17 cellular contexts compared by ENCODE assay signal in genomic region chr17:74215332-74215727, GRCh38. TPM values are rescaled to one million over a fixed set of nuclear protein-coding genes. Genes with fewer than 3 reads are reported as not detected.
DNase-seq lines count a peak whose midpoint lies in the region; ATAC-seq, FAIRE-seq and TF ChIP-seq lines count a peak whose summit lies in the region.
"Had no signal": no experiment of that assay in that cellular context is flagged by ENCODE, and none has a peak within 500 bp of the region (broad histone marks: within the 10 kb centered on the region; RNA-seq: fewer than 3 reads in every experiment).

No MANE protein-coding gene starts in this region.

- intact Hi-C loops in CD8-positive, alpha-beta T cell (cut with DNase I, micrococcal nuclease) = loop anchor here in 1 of 2 experiments (10.0 kb wide), 1 partner anchor 659 kb away; the partner anchor contains the start of gene FDXR
- intact Hi-C loops in activated CD4-positive, alpha-beta memory T cell treated with anti-CD3 and anti-CD28 coated beads for 36 hours (cut with micrococcal nuclease) = loop anchor here (10.0 kb wide), 1 partner anchor 529 kb away; the partner anchor contains the start of gene NHERF1
- intact Hi-C loops in Right ventricle myocardium superior (cut with DNase I) = no loop called here
- intact Hi-C loops in HepG2 (cut with micrococcal nuclease; ENCODE audit: unreplicated experiment) = no loop called here

- TF ChIP-seq POLR2A in HepG2 (IDR thresholded peaks at IDR 0.05; ENCODE audit: insufficient read depth in 1 of 2, low read depth in 2 of 2, low read length in 2 of 2) = no peak

- H3K27ac ChIP-seq in CD8-positive, alpha-beta T cell (ENCODE audit: low read depth, low read length) = no peak overlapping the region
- H3K27ac ChIP-seq in H9 (ENCODE audit: insufficient read length, low read depth, low read length) (no peak overlapping the region), HepG2 (ENCODE audit: extremely low read length, insufficient read depth, low read length) (no peak overlapping the region), endodermal cell (ENCODE audit: low read depth, low read length) (no peak overlapping the region)
- H3K27ac ChIP-seq: KMS-11, SJSA1 had no signal

- no peak overlapping the region for H2BK15ac ChIP-seq in H9 (ENCODE audit: low read depth, low read length)

- H3K79me2 ChIP-seq in H9 (ENCODE audit: insufficient read depth, low read length) (no peaks in the 10 kb centered on the region), HepG2 (ENCODE audit: insufficient read depth, low read length) (no peaks in the 10 kb centered on the region)

- no peak overlapping the region for H2BK120ac ChIP-seq in H9 (ENCODE audit: low read depth, low read length, poor library complexity, severe bottlenecking)

- no peak for TF ChIP-seq CTCF in CD8-positive, alpha-beta T cell (IDR thresholded peaks at IDR 0.05)
- no peak for TF ChIP-seq CTCF in H9 (conservative IDR thresholded peaks at IDR 0.05)
- no peak for TF ChIP-seq CTCF in HepG2 (CRISPR knock-in tag; IDR thresholded peaks at IDR 0.05)
- TF ChIP-seq CTCF in endodermal cell (conservative IDR thresholded peaks at IDR 0.05) = no peak

- H4K20me1 ChIP-seq in H9 (ENCODE audit: control insufficient read depth, insufficient read depth, insufficient read length) (no peaks in the 10 kb centered on the region), HepG2 (ENCODE audit: insufficient read depth, low read length) (peaks cover 9% of the 10 kb centered on the region; the same call in 1 of the 2 replicates)

- H2BK20ac ChIP-seq in H9 (ENCODE audit: low read depth, low read length, poor library complexity, severe bottlenecking) = no peak overlapping the region

- no peak overlapping the region for H3K18ac ChIP-seq in H9 (ENCODE audit: insufficient read length, low read depth, low read length)

- H3K4me3 ChIP-seq in CD8-positive, alpha-beta T cell (ENCODE audit: low read depth, low read length) = peak overlapping the region; percentile 12
- no peak overlapping the region for H3K4me3 ChIP-seq in HepG2 (replicated peaks in 1 of 3; ENCODE audit: insufficient read depth in 1 of 3, low read depth in 2 of 3, low read length in 3 of 3)
- H3K4me3 ChIP-seq in endodermal cell (ENCODE audit: low read length) = no peak overlapping the region
- H3K4me3 ChIP-seq: SJSA1 had no signal

- no CpG with 5 or more reads among the region's 6 CpGs for WGBS in H9 (ENCODE audit: extremely low coverage, insufficient read length, low lambda C conversion rate)
- WGBS in HepG2 (ENCODE audit: low lambda C conversion rate) = 77% methylated on average over 4 of the region's 6 CpGs
- 96% methylated on average over 6 of the region's 6 CpGs; no CpG with 5 or more reads in 1 of the 2 experiments for WGBS in endodermal cell (ENCODE audit: insufficient coverage in 1 of 2, insufficient read length in 1 of 2), 2 experiments

- BruUV-seq in HepG2 (replicated peaks; lab: Mats Ljungman, UMichigan) = no TSS peak

- TF ChIP-seq RAD21 in HepG2 (CRISPR knock-in tag; IDR thresholded peaks at IDR 0.05) = no peak

- TF ChIP-seq EP300 in HepG2 (IDR thresholded peaks at IDR 0.05; ENCODE audit: low read depth in 2 of 2, low read length in 2 of 2) (no peak), HepG2 (CRISPR knock-in tag; IDR thresholded peaks at IDR 0.05; ENCODE audit: borderline replicate concordance) (no peak)

- H3K79me1 ChIP-seq in H9 (ENCODE audit: insufficient read depth, low read depth, low read length, poor library complexity, severe bottlenecking) = no peaks in the 10 kb centered on the region

- no peak overlapping the region for H3T11ph ChIP-seq in H9 (ENCODE audit: low read length)

- H3K9me3 ChIP-seq in CD8-positive, alpha-beta T cell (ENCODE audit: low read length) = no peaks in the 10 kb centered on the region
- H3K9me3 ChIP-seq in H9 (ENCODE audit: control insufficient read depth, low read depth, low read length) = no peaks in the 10 kb centered on the region
- H3K9me3 ChIP-seq in HepG2 (ENCODE audit: low read length) = no peaks in the 10 kb centered on the region
- no peaks in the 10 kb centered on the region for H3K9me3 ChIP-seq in endodermal cell (ENCODE audit: control insufficient read depth, low read length)
- H3K9me3 ChIP-seq: SJSA1 had no signal

- FAIRE-seq in HepG2 (lab: Jason Lieb, UNC) = no peak

- H2BK12ac ChIP-seq in H9 (ENCODE audit: insufficient read length, low read depth, low read length) = no peak overlapping the region

- no peak overlapping the region for H3K56ac ChIP-seq in H9 (ENCODE audit: insufficient read length, low read depth, low read length)

- H3K27ac Mint-ChIP-seq in CD8-positive, alpha-beta T cell = no peak overlapping the region
- no peak overlapping the region for H3K27ac Mint-ChIP-seq in activated CD4-positive, alpha-beta memory T cell treated with anti-CD3 and anti-CD28 coated beads for 36 hours
- H3K27ac Mint-ChIP-seq in H9 (no peak overlapping the region), endodermal cell (no peak overlapping the region)
- H3K27ac Mint-ChIP-seq: activated CD8-positive, alpha-beta T cell treated with anti-CD3 and anti-CD28 coated beads, Interleukin-2, amount 10 ng/mL, durations not matched to agents 7 days and 5 days; HFFc6 had no signal

- in situ Hi-C loops in HepG2 (cut with HindIII; ENCODE audit: extremely low pct_ligation_motif_present, low pct_unique_long_range_greater_than_20kb) = no loop called here

- no peaks in the 10 kb centered on the region for H3K9me3 Mint-ChIP-seq in CD8-positive, alpha-beta T cell
- no peaks in the 10 kb centered on the region for H3K9me3 Mint-ChIP-seq in activated CD4-positive, alpha-beta memory T cell treated with anti-CD3 and anti-CD28 coated beads for 36 hours
- H3K9me3 Mint-ChIP-seq in H9 (no peaks in the 10 kb centered on the region), endodermal cell (no peaks in the 10 kb centered on the region)
- H3K9me3 Mint-ChIP-seq: HFFc6 had no signal

- peaks cover 37% of the 10 kb centered on the region for H3K4me1 ChIP-seq in CD8-positive, alpha-beta T cell (ENCODE audit: insufficient read depth, low read length)
- H3K4me1 ChIP-seq in H9 (ENCODE audit: insufficient read depth, low read length) (peaks cover 8% of the 10 kb centered on the region; the same call in 1 of the 2 replicates), HepG2 (ENCODE audit: insufficient read depth, low read length) (peaks cover 48% of the 10 kb centered on the region), endodermal cell (ENCODE audit: control insufficient read depth, insufficient read depth, low read length) (peaks cover 11% of the 10 kb centered on the region)

- DNase-seq in CD8-positive, alpha-beta T cell = no peak
- DNase-seq in activated CD4-positive, alpha-beta memory T cell treated with anti-CD3 and anti-CD28 coated beads for 36 hours = peak; percentile 34
- DNase-seq in Right ventricle myocardium superior (peak; percentile 65), occipital lobe (lab: John Stamatoyannopoulos, UW) (peak; percentile 15), H9 (no peak), HepG2 (ENCODE audit: low spot score) (no peak), endodermal cell (no peak)
- DNase-seq: activated CD8-positive, alpha-beta T cell treated with anti-CD3 and anti-CD28 coated beads, Interleukin-2, amount 10 ng/mL, durations not matched to agents 7 days and 5 days; activated effector memory CD4-positive, alpha-beta T cell treated with anti-CD3 and anti-CD28 coated beads, Interleukin-2, amount 50 U/mL, for 16 hours; effector memory CD4-positive, alpha-beta T cell; HFFc6; NCI-H1417 treated with DMSO at 0.1 percent for 48 hours; NCI-H2227 treated with DMSO at 0.1 percent for 48 hours; stimulated activated naive CD4-positive, alpha-beta T cell treated with Interleukin-2 at 50 U/mL for 16 hours had no signal

- no peak for ATAC-seq in CD8-positive, alpha-beta T cell
- peak; percentile 38 for ATAC-seq in Right ventricle myocardium superior (ENCODE audit: poor library complexity)
- ATAC-seq in HepG2 = no peak
- ATAC-seq: activated CD8-positive, alpha-beta T cell treated with anti-CD3 and anti-CD28 coated beads, Interleukin-2, amount 10 ng/mL, durations not matched to agents 7 days and 5 days had no signal

- H3K4me1 Mint-ChIP-seq in CD8-positive, alpha-beta T cell (ENCODE audit: low read depth) = peaks cover 32% of the 10 kb centered on the region
- peaks cover 51% of the 10 kb centered on the region for H3K4me1 Mint-ChIP-seq in activated CD4-positive, alpha-beta memory T cell treated with anti-CD3 and anti-CD28 coated beads for 36 hours (ENCODE audit: low read depth)
- H3K4me1 Mint-ChIP-seq in H9 = peaks cover 33 to 42% of the 10 kb centered on the region in 2 experiments
- peaks cover 28% of the 10 kb centered on the region for H3K4me1 Mint-ChIP-seq in endodermal cell

- H4K8ac ChIP-seq in H9 (replicated peaks; ENCODE audit: insufficient read length, low read depth, low read length) = no peak overlapping the region

- POLR2A ChIA-PET in CD8-positive, alpha-beta T cell (lab: Charles Lee) = no interaction called here
- POLR2A ChIA-PET in activated CD4-positive, alpha-beta memory T cell treated with anti-CD3 and anti-CD28 coated beads for 36 hours (lab: Charles Lee) = no interaction called here
- POLR2A ChIA-PET in HepG2 (lab: Yijun Ruan, JAX) = no interaction called here

- H3K4ac ChIP-seq in H9 (ENCODE audit: low read depth, low read length) = no peak overlapping the region

- H4K91ac ChIP-seq in H9 (ENCODE audit: insufficient read length, low read depth, low read length) = no peak overlapping the region

- CTCF ChIA-PET in CD8-positive, alpha-beta T cell (lab: Charles Lee) = interaction anchor here (0.7 kb wide), 1 partner anchor 22 kb away, joined by 3 read pairs; no protein-coding TSS in a partner anchor
- CTCF ChIA-PET in activated CD4-positive, alpha-beta memory T cell treated with anti-CD3 and anti-CD28 coated beads for 36 hours (lab: Charles Lee) = interaction anchor here (0.6 to 0.9 kb wide), 2 partner anchors 11 to 69 kb away, joined by 3 read pairs; no protein-coding TSS in a partner anchor
- CTCF ChIA-PET in HepG2 (lab: Yijun Ruan, JAX; ENCODE audit: low intra/inter-chr PET ratio, low total read pairs) = no interaction called here

- peaks cover under 1% of the 10 kb centered on the region for H3K36me3 ChIP-seq in CD8-positive, alpha-beta T cell (ENCODE audit: insufficient read depth, low read length)
- peaks cover 2 to 7% of the 10 kb centered on the region in 2 experiments; a peak in 2 of 5 replicates for H3K36me3 ChIP-seq in HepG2 (replicated peaks in 1 of 2; ENCODE audit: control insufficient read depth in 1 of 2, insufficient read depth in 2 of 2, low read length in 2 of 2)
- peaks cover 8% of the 10 kb centered on the region for H3K36me3 ChIP-seq in endodermal cell (ENCODE audit: control insufficient read depth, insufficient read depth, low read length)

- no peak overlapping the region for H3K4me2 ChIP-seq in H9 (ENCODE audit: insufficient read depth, insufficient read length, low read length)
- no peak overlapping the region for H3K4me2 ChIP-seq in HepG2 (ENCODE audit: low read depth, low read length)

- H3K23ac ChIP-seq in H9 (ENCODE audit: insufficient read length, low read depth, low read length) = no peak overlapping the region

- H3K9ac ChIP-seq in H9 (ENCODE audit: extremely low read depth, insufficient read length, low read length) (no peak overlapping the region), HepG2 (ENCODE audit: insufficient read depth, low read depth, low read length) (no peak overlapping the region), endodermal cell (ENCODE audit: extremely low read depth, low read length, poor library complexity, severe bottlenecking) (no peak overlapping the region)
- H3K9ac ChIP-seq: KMS-11 had no signal

- H2AK5ac ChIP-seq in H9 (ENCODE audit: insufficient read length, low read length) = no peak overlapping the region

- H3K27me3 ChIP-seq in CD8-positive, alpha-beta T cell (ENCODE audit: insufficient read depth, low read length) = no peaks in the 10 kb centered on the region
- H3K27me3 ChIP-seq in H9 (ENCODE audit: insufficient read depth, low read length) (peaks cover 3% of the 10 kb centered on the region; the same call in 1 of the 2 replicates), HepG2 (ENCODE audit: control insufficient read depth in 1 of 2, insufficient read depth in 2 of 2, low read length in 2 of 2) (peaks cover 0 to 8% of the 10 kb centered on the region in 2 experiments; a peak in 3 of 5 replicates), endodermal cell (ENCODE audit: control insufficient read depth, insufficient read depth, low read length, poor library complexity, severe bottlenecking) (peaks cover 38% of the 10 kb centered on the region)

- no peak overlapping the region for H4K5ac ChIP-seq in H9 (ENCODE audit: insufficient read length, low read depth, low read length)

- H2BK5ac ChIP-seq in H9 (ENCODE audit: insufficient read length, low read length) = no peak overlapping the region

- peaks cover 6% of the 10 kb centered on the region for H3K36me3 Mint-ChIP-seq in CD8-positive, alpha-beta T cell
- peaks cover 15% of the 10 kb centered on the region for H3K36me3 Mint-ChIP-seq in activated CD4-positive, alpha-beta memory T cell treated with anti-CD3 and anti-CD28 coated beads for 36 hours
- peaks cover 0 to 7% (median 4%) of the 10 kb centered on the region in 3 experiments; a peak in 6 of 7 replicates for H3K36me3 Mint-ChIP-seq in H9 (ENCODE audit: insufficient read depth in 1 of 3, low read depth in 3 of 3)
- peaks cover 3% of the 10 kb centered on the region for H3K36me3 Mint-ChIP-seq in endodermal cell (ENCODE audit: low read depth)

- peak overlapping the region; percentile 18 for H3K4me3 Mint-ChIP-seq in CD8-positive, alpha-beta T cell
- no peak overlapping the region for H3K4me3 Mint-ChIP-seq in activated CD4-positive, alpha-beta memory T cell treated with anti-CD3 and anti-CD28 coated beads for 36 hours
- H3K4me3 Mint-ChIP-seq in H9 = no peak overlapping the region
- no peak overlapping the region for H3K4me3 Mint-ChIP-seq in endodermal cell
- H3K4me3 Mint-ChIP-seq: HFFc6 had no signal

- no peaks in the 10 kb centered on the region for H3K27me3 Mint-ChIP-seq in CD8-positive, alpha-beta T cell (ENCODE audit: low read depth)
- no peaks in the 10 kb centered on the region for H3K27me3 Mint-ChIP-seq in activated CD4-positive, alpha-beta memory T cell treated with anti-CD3 and anti-CD28 coated beads for 36 hours
- H3K27me3 Mint-ChIP-seq in H9 (ENCODE audit: low read depth) (peaks cover 56% of the 10 kb centered on the region), endodermal cell (ENCODE audit: insufficient read depth) (peaks cover 50% of the 10 kb centered on the region)

- H2AFZ ChIP-seq in H9 (ENCODE audit: low read length) = no peak overlapping the region
- H2AFZ ChIP-seq in HepG2 (ENCODE audit: low read length) = no peak overlapping the region

- no peak overlapping the region for H3K14ac ChIP-seq in H9 (ENCODE audit: insufficient read depth, low read length)

- peaks cover 19% of the 10 kb centered on the region for H3K23me2 ChIP-seq in H9 (ENCODE audit: insufficient read length, low read depth, low read length, poor library complexity, severe bottlenecking)

RNA-seq across cellular contexts. Expression of gene TTYH2, which starts 2.0 kb away (rescaled TPM):
- 1 to 10 TPM; 4.6 to 5.6 TPM for total RNA-seq in CD8-positive, alpha-beta T cell
- total RNA-seq in activated CD4-positive, alpha-beta memory T cell treated with anti-CD3 and anti-CD28 coated beads for 36 hours = 1 to 10 TPM; 7.6 to 7.9 TPM
- 41.8 TPM for total RNA-seq in Right ventricle myocardium superior
- total RNA-seq in occipital lobe = 8.3 TPM
- total RNA-seq in H9 (2021) = 1.6 and 3.2 TPM in 2 replicates
- total RNA-seq in HepG2 (2016; rRNA removed; fragmentation: Illumina TruSeq; extraction: Trizol) = 0.32 and 0.77 TPM in 2 replicates
- 0.09 and 0.20 TPM in 2 replicates for total RNA-seq in HepG2 (2016; cell fraction: cytosol; rRNA removed; fragmentation: Illumina TruSeq; extraction: Trizol; ENCODE audit: low read depth)
- 0.56 and 0.83 TPM in 2 replicates for total RNA-seq in HepG2 (2016; cell fraction: insoluble cytoplasmic fraction; rRNA removed; fragmentation: Illumina TruSeq; extraction: Trizol)
- 0.56 and 0.76 TPM in 2 replicates for total RNA-seq in HepG2 (2016; cell fraction: membrane; rRNA removed; fragmentation: Illumina TruSeq; extraction: Trizol)
- total RNA-seq in HepG2 (2016; cell fraction: nucleus; rRNA removed; fragmentation: Illumina TruSeq; extraction: Trizol) = 0.72 and 1.6 TPM in 2 replicates
- 0.96 and 1.6 TPM in 2 replicates for polyA plus RNA-seq in HepG2 (2011; rRNA removed)
- 0.88 and 1.1 TPM in 2 replicates for polyA plus RNA-seq in HepG2 (2011; cell fraction: cytosol; rRNA removed)
- polyA plus RNA-seq in HepG2 (2011; cell fraction: nucleus; rRNA removed) = 1.7 and 2.0 TPM in 2 replicates
- 0.34 and 1.0 TPM in 2 replicates for polyA plus RNA-seq in HepG2 (2012)
- 0.05 and 0.17 TPM in 2 replicates for polyA plus RNA-seq in HepG2 (2016; cell fraction: cytosol; fragmentation: Illumina TruSeq; extraction: Trizol; ENCODE audit: low read depth)
- 0.27 and 0.61 TPM in 2 replicates for polyA plus RNA-seq in HepG2 (2016; cell fraction: insoluble cytoplasmic fraction; fragmentation: Illumina TruSeq; extraction: Trizol; ENCODE audit: low read depth)
- 0.23 and 0.50 TPM in 2 replicates for polyA plus RNA-seq in HepG2 (2016; cell fraction: membrane; fragmentation: Illumina TruSeq; extraction: Trizol; ENCODE audit: low read depth)
- 1.9 and 2.0 TPM in 2 replicates for polyA plus RNA-seq in HepG2 (2016; cell fraction: nucleus; fragmentation: Illumina TruSeq; extraction: Trizol; ENCODE audit: insufficient read depth, low read depth)
- 3.4 and 3.8 TPM in 2 replicates for polyA minus RNA-seq in HepG2 (2011; rRNA and poly(A)+ RNA removed; ENCODE audit: low replicate concordance)
- 0.18 and 0.89 TPM in 2 replicates for polyA minus RNA-seq in HepG2 (2011; cell fraction: cytosol; rRNA and poly(A)+ RNA removed)
- 0.52 and 1.1 TPM in 2 replicates for polyA minus RNA-seq in HepG2 (2011; cell fraction: nucleus; rRNA and poly(A)+ RNA removed)
- total RNA-seq in endodermal cell = 1 to 10 TPM; 1.2 to 1.6 TPM
- 20.3 TPM for polyA plus RNA-seq in endodermal cell (2013, experiment 1 of 2)
- polyA plus RNA-seq in endodermal cell (2013, experiment 2 of 2) = 18.3 TPM

RNA-seq across cellular contexts. Expression of gene RPL38, which starts 11.9 kb away (rescaled TPM):
- total RNA-seq in CD8-positive, alpha-beta T cell = 1,000 to 10,000 TPM; 2,036 to 2,081 TPM
- 1,000 to 10,000 TPM; 1,460 to 1,580 TPM for total RNA-seq in activated CD4-positive, alpha-beta memory T cell treated with anti-CD3 and anti-CD28 coated beads for 36 hours
- 691 TPM for total RNA-seq in Right ventricle myocardium superior
- 4,341 TPM for total RNA-seq in occipital lobe
- 1,354 and 1,358 TPM in 2 replicates for total RNA-seq in H9 (2021)
- 2,370 and 2,621 TPM in 2 replicates for total RNA-seq in HepG2 (2016; rRNA removed; fragmentation: Illumina TruSeq; extraction: Trizol)
- total RNA-seq in HepG2 (2016; cell fraction: cytosol; rRNA removed; fragmentation: Illumina TruSeq; extraction: Trizol; ENCODE audit: low read depth) = 2,846 and 3,171 TPM in 2 replicates
- 2,344 and 2,494 TPM in 2 replicates for total RNA-seq in HepG2 (2016; cell fraction: insoluble cytoplasmic fraction; rRNA removed; fragmentation: Illumina TruSeq; extraction: Trizol)
- total RNA-seq in HepG2 (2016; cell fraction: membrane; rRNA removed; fragmentation: Illumina TruSeq; extraction: Trizol) = 4,564 and 4,636 TPM in 2 replicates
- 746 and 817 TPM in 2 replicates for total RNA-seq in HepG2 (2016; cell fraction: nucleus; rRNA removed; fragmentation: Illumina TruSeq; extraction: Trizol)
- 2,077 and 2,372 TPM in 2 replicates for polyA plus RNA-seq in HepG2 (2011; rRNA removed)
- 407 and 1,119 TPM in 2 replicates for polyA plus RNA-seq in HepG2 (2011; cell fraction: cytosol; rRNA removed)
- 463 and 488 TPM in 2 replicates for polyA plus RNA-seq in HepG2 (2011; cell fraction: nucleus; rRNA removed)
- polyA plus RNA-seq in HepG2 (2012) = 4,774 and 5,492 TPM in 2 replicates
- polyA plus RNA-seq in HepG2 (2016; cell fraction: cytosol; fragmentation: Illumina TruSeq; extraction: Trizol; ENCODE audit: low read depth) = 3,783 and 3,983 TPM in 2 replicates
- polyA plus RNA-seq in HepG2 (2016; cell fraction: insoluble cytoplasmic fraction; fragmentation: Illumina TruSeq; extraction: Trizol; ENCODE audit: low read depth) = 2,521 and 2,667 TPM in 2 replicates
- polyA plus RNA-seq in HepG2 (2016; cell fraction: membrane; fragmentation: Illumina TruSeq; extraction: Trizol; ENCODE audit: low read depth) = 4,834 and 4,888 TPM in 2 replicates
- 1,405 and 1,472 TPM in 2 replicates for polyA plus RNA-seq in HepG2 (2016; cell fraction: nucleus; fragmentation: Illumina TruSeq; extraction: Trizol; ENCODE audit: insufficient read depth, low read depth)
- 264 and 339 TPM in 2 replicates for polyA minus RNA-seq in HepG2 (2011; rRNA and poly(A)+ RNA removed; ENCODE audit: low replicate concordance)
- polyA minus RNA-seq in HepG2 (2011; cell fraction: cytosol; rRNA and poly(A)+ RNA removed) = 484 and 523 TPM in 2 replicates
- 268 and 368 TPM in 2 replicates for polyA minus RNA-seq in HepG2 (2011; cell fraction: nucleus; rRNA and poly(A)+ RNA removed)
- 1,000 to 10,000 TPM; 1,155 to 1,199 TPM for total RNA-seq in endodermal cell
- polyA plus RNA-seq in endodermal cell (2013, experiment 1 of 2) = 1,898 TPM
- polyA plus RNA-seq in endodermal cell (2013, experiment 2 of 2) = 1,809 TPM

RNA-seq across cellular contexts. Expression of gene DNAI2, which starts 58.7 kb away (rescaled TPM):
- total RNA-seq in CD8-positive, alpha-beta T cell = under 1 TPM; 0.22 to 0.35 TPM
- 1 to 10 TPM; 1.6 to 1.7 TPM for total RNA-seq in activated CD4-positive, alpha-beta memory T cell treated with anti-CD3 and anti-CD28 coated beads for 36 hours
- total RNA-seq in Right ventricle myocardium superior (not detected), occipital lobe (not detected), H9 (2021) (not detected in 2 replicates), HepG2 (2016; rRNA removed; fragmentation: Illumina TruSeq; extraction: Trizol) (not detected in 2 replicates), endodermal cell (not detected)
- total RNA-seq in HepG2 (2016; cell fraction: cytosol; rRNA removed; fragmentation: Illumina TruSeq; extraction: Trizol; ENCODE audit: low read depth) = not detected in 2 replicates
- total RNA-seq in HepG2 (2016; cell fraction: insoluble cytoplasmic fraction; rRNA removed; fragmentation: Illumina TruSeq; extraction: Trizol) = not detected in 2 replicates
- not detected in 2 replicates for total RNA-seq in HepG2 (2016; cell fraction: membrane; rRNA removed; fragmentation: Illumina TruSeq; extraction: Trizol)
- total RNA-seq in HepG2 (2016; cell fraction: nucleus; rRNA removed; fragmentation: Illumina TruSeq; extraction: Trizol) = not detected in 2 replicates
- polyA plus RNA-seq in HepG2 (2011; rRNA removed) = not detected in 2 replicates
- not detected in 2 replicates for polyA plus RNA-seq in HepG2 (2011; cell fraction: cytosol; rRNA removed)
- not detected in 2 replicates for polyA plus RNA-seq in HepG2 (2011; cell fraction: nucleus; rRNA removed)
- polyA plus RNA-seq in HepG2 (2012) = not detected in 2 replicates
- not detected in 2 replicates for polyA plus RNA-seq in HepG2 (2016; cell fraction: cytosol; fragmentation: Illumina TruSeq; extraction: Trizol; ENCODE audit: low read depth)
- polyA plus RNA-seq in HepG2 (2016; cell fraction: insoluble cytoplasmic fraction; fragmentation: Illumina TruSeq; extraction: Trizol; ENCODE audit: low read depth) = not detected in 2 replicates
- polyA plus RNA-seq in HepG2 (2016; cell fraction: membrane; fragmentation: Illumina TruSeq; extraction: Trizol; ENCODE audit: low read depth) = not detected in 2 replicates
- polyA plus RNA-seq in HepG2 (2016; cell fraction: nucleus; fragmentation: Illumina TruSeq; extraction: Trizol; ENCODE audit: insufficient read depth, low read depth) = not detected in 2 replicates
- polyA minus RNA-seq in HepG2 (2011; rRNA and poly(A)+ RNA removed; ENCODE audit: low replicate concordance) = not detected in 2 replicates
- polyA minus RNA-seq in HepG2 (2011; cell fraction: cytosol; rRNA and poly(A)+ RNA removed) = not detected in 2 replicates
- polyA minus RNA-seq in HepG2 (2011; cell fraction: nucleus; rRNA and poly(A)+ RNA removed) = not detected in 2 replicates
- 0.89 TPM for polyA plus RNA-seq in endodermal cell (2013, experiment 1 of 2)
- 0.50 TPM for polyA plus RNA-seq in endodermal cell (2013, experiment 2 of 2)
- total RNA-seq: HFFc6, lung microvascular endothelial cell, SJSA1 had no signal

Comparison
In these comparisons a context has a peak if more than half of its experiments do, and no peak if none do; other contexts are left out.
1. DNase-seq: peak in activated CD4-positive, alpha-beta memory T cell treated with anti-CD3 and anti-CD28 coated beads for 36 hours (single experiment), Right ventricle myocardium superior (single experiment) and occipital lobe (single experiment); none in CD8-positive, alpha-beta T cell (0 of 7), H9 (single experiment), HepG2 (single experiment) and endodermal cell (single experiment).